In the genomic region with DNA sequence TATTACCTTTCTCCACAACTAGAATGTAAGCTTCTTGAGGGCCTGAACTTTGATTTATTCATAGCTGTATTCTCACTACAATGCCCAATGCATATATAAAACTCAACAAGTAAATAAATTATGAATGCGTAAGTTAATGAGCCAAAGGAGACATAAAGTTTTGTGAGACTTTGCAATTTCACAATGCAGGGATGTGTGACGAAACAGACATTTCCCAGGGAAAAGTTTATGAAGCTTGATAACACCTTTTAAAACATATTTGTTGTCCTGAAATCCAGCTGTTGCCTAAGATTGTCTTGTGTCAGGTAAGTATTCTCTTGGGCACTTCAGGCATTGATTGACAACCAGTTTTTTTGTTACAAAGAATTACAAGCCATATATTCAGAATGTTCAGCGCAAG, we compare ENCODE assay signal across 22 cellular contexts.
DNase-seq lines count a peak whose midpoint lies in the region; FAIRE-seq and TF ChIP-seq lines count a peak whose summit lies in the region.
"Had no signal": no experiment of that assay in that cellular context is flagged by ENCODE, and none has a peak within 500 bp of the region (broad histone marks: within the 10 kb centered on the region; RNA-seq: fewer than 3 reads in every experiment).

No MANE protein-coding gene starts in this region.

- no peak overlapping the region for H2AK5ac ChIP-seq in mesenchymal stem cell (ENCODE audit: low read length, severe bottlenecking)

- H3K9me3 Mint-ChIP-seq in astrocyte (ENCODE audit: unreplicated experiment) = no peaks in the 10 kb centered on the region

- H4K20me1 ChIP-seq in astrocyte (ENCODE audit: insufficient read depth, low read length) = no peaks in the 10 kb centered on the region
- H4K20me1 ChIP-seq: BLaER1 treated with 17β-estradiol and CSF1 and Interleukin-3, amounts not matched to agents 10 nM and 100 nM had no signal

- H3K9me3 ChIP-seq in astrocyte (ENCODE audit: insufficient read depth, low read depth, low read length) (no peaks in the 10 kb centered on the region), mesenchymal stem cell (ENCODE audit: control insufficient read depth, low read length) (no peaks in the 10 kb centered on the region)
- H3K9me3 ChIP-seq: A549; BLaER1 treated with 17β-estradiol and CSF1 and Interleukin-3, amounts not matched to agents 10 nM and 100 nM; Caco-2 had no signal

- peak; percentile 12 for DNase-seq in NCI-H226
- no peak for DNase-seq in astrocyte (ENCODE audit: low read depth)
- DNase-seq in mesenchymal stem cell = peak; percentile 22
- DNase-seq in amniotic stem cell (lab: John Stamatoyannopoulos, UW) = no peak
- DNase-seq in NCI-H1417 (lab: John Stamatoyannopoulos, UW) = no peak
- DNase-seq in germinal center (ENCODE audit: low spot score) = no peak
- DNase-seq: AML-193; Caco-2; Calu3; CD4-positive, alpha-beta T cell; CD8-positive, alpha-beta T cell; DMS79 treated with DMSO at 0.1 percent for 48 hours; GF-D8 had no signal

- H3K18ac ChIP-seq in mesenchymal stem cell (ENCODE audit: low read depth in 1 of 2, low read length in 2 of 2) = no peak overlapping the region

- no peak overlapping the region for H3K4me3 Mint-ChIP-seq in astrocyte (ENCODE audit: unreplicated experiment)
- H3K4me3 Mint-ChIP-seq: B cell; CD4-positive, alpha-beta T cell; CD8-positive, alpha-beta T cell had no signal

- H3K4me3 ChIP-seq in astrocyte (ENCODE audit: insufficient read depth, low read depth, low read length) = no peak overlapping the region
- H3K4me3 ChIP-seq in mesenchymal stem cell (ENCODE audit: insufficient read depth in 1 of 2, low read depth in 1 of 2, low read length in 2 of 2) = no peak overlapping the region
- H3K4me3 ChIP-seq: A549; BLaER1 treated with 17β-estradiol and CSF1 and Interleukin-3, amounts not matched to agents 10 nM and 100 nM had no signal

- no peak overlapping the region for H2BK12ac ChIP-seq in mesenchymal stem cell (ENCODE audit: low read length in 2 of 2)

- no peak for TF ChIP-seq CTCF in astrocyte (IDR thresholded peaks at IDR 0.05; ENCODE audit: insufficient read depth, low read depth, low read length)

- H3K23ac ChIP-seq in mesenchymal stem cell (ENCODE audit: low read length in 2 of 2) = no peak overlapping the region

- no peak overlapping the region for H2BK15ac ChIP-seq in mesenchymal stem cell (ENCODE audit: low read depth, poor library complexity, severe bottlenecking)

- no peaks in the 10 kb centered on the region for H3K36me3 Mint-ChIP-seq in astrocyte (ENCODE audit: low read depth, unreplicated experiment)
- H3K36me3 Mint-ChIP-seq: CD8-positive, alpha-beta T cell had no signal

- H3K27ac Mint-ChIP-seq in astrocyte (ENCODE audit: unreplicated experiment) = peak overlapping the region; percentile 6
- H3K27ac Mint-ChIP-seq: B cell; CD4-positive, alpha-beta T cell; CD8-positive, alpha-beta T cell had no signal

- H4K8ac ChIP-seq in mesenchymal stem cell (ENCODE audit: low read length) = no peak overlapping the region

- peaks cover 12% of the 10 kb centered on the region for H3K4me1 Mint-ChIP-seq in astrocyte (ENCODE audit: low read depth, unreplicated experiment)
- H3K4me1 Mint-ChIP-seq: B cell had no signal

- no peaks in the 10 kb centered on the region for H3K79me2 ChIP-seq in astrocyte (ENCODE audit: insufficient read depth, low read length)

- H3K4me2 ChIP-seq in astrocyte (ENCODE audit: low read length) (no peak overlapping the region), mesenchymal stem cell (ENCODE audit: low read length, poor library complexity, severe bottlenecking) (no peak overlapping the region)
- H3K4me2 ChIP-seq: BLaER1 treated with 17β-estradiol and CSF1 and Interleukin-3, amounts not matched to agents 10 nM and 100 nM had no signal

- no peaks in the 10 kb centered on the region for H3K4me1 ChIP-seq in astrocyte (ENCODE audit: insufficient read depth, low read length)
- no peaks in the 10 kb centered on the region for H3K4me1 ChIP-seq in mesenchymal stem cell (ENCODE audit: control insufficient read depth, insufficient read depth, low read depth, low read length)
- H3K4me1 ChIP-seq: BLaER1 treated with 17β-estradiol and CSF1 and Interleukin-3, amounts not matched to agents 10 nM and 100 nM; Caco-2 had no signal

- no peak overlapping the region for H2AFZ ChIP-seq in astrocyte (ENCODE audit: low read depth, low read length)
- no peak overlapping the region for H2AFZ ChIP-seq in mesenchymal stem cell (ENCODE audit: low read depth, low read length)

- H3K14ac ChIP-seq in mesenchymal stem cell (ENCODE audit: low read length in 2 of 2) = no peak overlapping the region

- H3K9ac ChIP-seq in astrocyte (ENCODE audit: low read length) (no peak overlapping the region), mesenchymal stem cell (ENCODE audit: low read length) (no peak overlapping the region)
- H3K9ac ChIP-seq: BLaER1 treated with 17β-estradiol and CSF1 and Interleukin-3, amounts not matched to agents 10 nM and 100 nM had no signal

- H3K27me3 Mint-ChIP-seq in astrocyte (ENCODE audit: low read depth, unreplicated experiment) = no peaks in the 10 kb centered on the region
- H3K27me3 Mint-ChIP-seq: B cell; CD4-positive, alpha-beta T cell had no signal

- no peaks in the 10 kb centered on the region for H3K79me1 ChIP-seq in mesenchymal stem cell (replicated peaks; ENCODE audit: low read length, poor library complexity, severe bottlenecking)

- no peaks in the 10 kb centered on the region for H3K36me3 ChIP-seq in astrocyte (ENCODE audit: insufficient read depth, low read length)
- no peaks in the 10 kb centered on the region for H3K36me3 ChIP-seq in mesenchymal stem cell (ENCODE audit: control insufficient read depth in 1 of 2, insufficient read depth in 2 of 2, low read depth in 1 of 2, low read length in 2 of 2)
- H3K36me3 ChIP-seq: BLaER1 treated with 17β-estradiol and CSF1 and Interleukin-3, amounts not matched to agents 10 nM and 100 nM had no signal

- no peak for FAIRE-seq in astrocyte (lab: Jason Lieb, UNC)
- FAIRE-seq: A549, D721Med, G401.6, GM12891, GM19239 had no signal

- H3K4ac ChIP-seq in mesenchymal stem cell (ENCODE audit: low read depth in 1 of 2, low read length in 2 of 2) = no peak overlapping the region

- H3K27me3 ChIP-seq in astrocyte (ENCODE audit: insufficient read depth, low read length) (no peaks in the 10 kb centered on the region), mesenchymal stem cell (ENCODE audit: control insufficient read depth in 1 of 2, insufficient read depth in 1 of 2, low read length in 2 of 2) (no peaks in the 10 kb centered on the region)
- H3K27me3 ChIP-seq: BLaER1 treated with 17β-estradiol and CSF1 and Interleukin-3, amounts not matched to agents 10 nM and 100 nM had no signal

- H2BK5ac ChIP-seq in mesenchymal stem cell (ENCODE audit: low read depth, low read length, poor library complexity, severe bottlenecking) = no peak overlapping the region

- no peak overlapping the region for H2BK120ac ChIP-seq in mesenchymal stem cell (ENCODE audit: low read depth, low read length)

- H3K27ac ChIP-seq in astrocyte (ENCODE audit: low read depth, low read length) = no peak overlapping the region
- H3K27ac ChIP-seq in mesenchymal stem cell (ENCODE audit: low read length, poor library complexity, severe bottlenecking) = no peak overlapping the region
- H3K27ac ChIP-seq: 22Rv1; A549; BLaER1 treated with 17β-estradiol and CSF1 and Interleukin-3, amounts not matched to agents 10 nM and 100 nM; C4-2B had no signal

- 94% methylated on average over 2 of the region's 3 CpGs for WGBS in mesenchymal stem cell

- no peak overlapping the region for H4K91ac ChIP-seq in mesenchymal stem cell (ENCODE audit: low read length)

Comparison
In these comparisons a context has a peak if more than half of its experiments do, and no peak if none do; other contexts are left out.
1. DNase-seq: peak in NCI-H226 (single experiment) and mesenchymal stem cell (single experiment); none in astrocyte (single experiment), amniotic stem cell (single experiment), NCI-H1417 (0 of 3) and germinal center (single experiment).